30 cellular contexts compared by ENCODE assay signal in genomic region chr13:87982436-87982835, GRCh38.
"Had no signal": no experiment of that assay in that cellular context is flagged by ENCODE, and none has a peak within 500 bp of the region (broad histone marks: within the 10 kb centered on the region; RNA-seq: fewer than 3 reads in every experiment).

No MANE protein-coding gene starts in this region.

- H3K36me3 ChIP-seq: ascending aorta, cardiac muscle cell had no signal

- H3K27ac ChIP-seq: ascending aorta, cardiac muscle cell, VCaP had no signal

- H3K9me3 ChIP-seq: ascending aorta had no signal

- H3K4me1 ChIP-seq: ascending aorta had no signal

- H3K4me3 ChIP-seq: ascending aorta, cardiac muscle cell had no signal

- FAIRE-seq: bronchial epithelial cell, TTC549 had no signal

- H3K27me3 ChIP-seq: ascending aorta, cardiac muscle cell had no signal

- DNase-seq: activated B cell treated with CpG ODN at 0.5 μM for 24 hours; activated CD4-positive, alpha-beta memory T cell treated with anti-CD3 and anti-CD28 coated beads, Interleukin-2, amount 10 ng/mL, durations not matched to agents 7 days and 5 days; activated CD4-positive, alpha-beta T cell treated with anti-CD3 and anti-CD28 coated beads for 4 hours; activated CD4-positive, alpha-beta T cell treated with anti-CD3 and anti-CD28 coated beads, Interleukin-2, amount 10 ng/mL, durations not matched to agents 24 days and 14 days; activated CD4-positive, alpha-beta T cell treated with anti-CD3 and anti-CD28 coated beads, Interleukin-2, amount 50 U/mL, for 1 hour; activated CD4-positive, alpha-beta T cell treated with anti-CD3 and anti-CD28 coated beads, Interleukin-2, amount 50 U/mL, for 48 hours; activated CD4-positive, CD25-positive, alpha-beta regulatory T cell treated with anti-CD3 and anti-CD28 coated beads, Interleukin-2, amount 50 U/mL, for 72 hours; activated CD8-positive, alpha-beta memory T cell treated with anti-CD3 and anti-CD28 coated beads for 24 hours; activated CD8-positive, alpha-beta memory T cell treated with anti-CD3 and anti-CD28 coated beads, Interleukin-2, amount 10 ng/mL, durations not matched to agents 7 days and 5 days; activated CD8-positive, alpha-beta memory T cell treated with anti-CD3 and anti-CD28 coated beads, Interleukin-2, amount 50 U/mL, for 48 hours; activated CD8-positive, alpha-beta T cell treated with anti-CD3 and anti-CD28 coated beads, Interleukin-2, amount 10 ng/mL, durations not matched to agents 7 days and 5 days; activated effector memory CD4-positive, alpha-beta T cell treated with Interleukin-2 at 50 U/mL for 16 hours; activated gamma-delta T cell; activated naive CD4-positive, alpha-beta T cell treated with anti-CD3 and anti-CD28 coated beads, Interleukin-2, amount 10 ng/mL, durations not matched to agents 7 days and 5 days; activated naive CD4-positive, alpha-beta T cell treated with Interleukin-2 at 50 U/mL for 16 hours; activated naive CD8-positive, alpha-beta T cell treated with anti-CD3 and anti-CD28 coated beads, Interleukin-2, amount 10 ng/mL, durations not matched to agents 7 days and 5 days; activated naive CD8-positive, alpha-beta T cell treated with anti-CD3 and anti-CD28 coated beads, Interleukin-2, amount 50 U/mL, for 24 hours; activated T-cell treated with anti-CD3 and anti-CD28 coated beads, Interleukin-2, amount 50 U/mL, for 24 hours; activated T-cell treated with anti-CD3 and anti-CD28 coated beads, Interleukin-2, amount 50 U/mL, for 48 hours; amygdala; anterior cingulate cortex; caudate nucleus; cerebellar nuclear complex; T-helper 2 cell; T-helper 9 cell had no signal
